ENCODE assay signal across 10 cellular contexts in genomic region chr18:40494603-40495002, GRCh38.
"Had no signal": no experiment of that assay in that cellular context is flagged by ENCODE, and none has a peak within 500 bp of the region (broad histone marks: within the 10 kb centered on the region; RNA-seq: fewer than 3 reads in every experiment).

No MANE protein-coding gene starts in this region.

- DNase-seq: H9, HCEC 1CT, HFFc6, IMR-90, KBM-7 had no signal

- H3K4me2 ChIP-seq: GM23338, KMS-11 had no signal

- H3K9ac ChIP-seq: KMS-11 had no signal

- H2AFZ ChIP-seq: GM23338 had no signal

- H3K4me3 ChIP-seq: GM23338 had no signal

- H3K27ac ChIP-seq: KMS-11 had no signal

- FAIRE-seq: H1, H54, HTR-8/SVneo had no signal

- ATAC-seq: GM23338 had no signal
